34 cellular contexts compared by ENCODE assay signal in genomic region chr20:34883087-34883688, GRCh38. TPM values are rescaled to one million over a fixed set of nuclear protein-coding genes. Genes with fewer than 3 reads are reported as not detected.
DNase-seq lines count a peak whose midpoint lies in the region; ATAC-seq, FAIRE-seq and TF ChIP-seq lines count a peak whose summit lies in the region.
"Had no signal": no experiment of that assay in that cellular context is flagged by ENCODE, and none has a peak within 500 bp of the region (broad histone marks: within the 10 kb centered on the region; RNA-seq: fewer than 3 reads in every experiment).

No MANE protein-coding gene starts in this region.

- no peak overlapping the region for H3K27ac ChIP-seq in naive thymus-derived CD4-positive, alpha-beta T cell (ENCODE audit: low read depth, low read length)
- H3K27ac ChIP-seq: A549, epithelial cell of prostate, ovary, testis, uterus had no signal

- no peak overlapping the region for H3K4me3 Mint-ChIP-seq in activated CD4-positive, alpha-beta T cell treated with anti-CD3 and anti-CD28 coated beads, Interleukin-2, amount 10 ng/mL, durations not matched to agents 24 days and 14 days
- no peak overlapping the region for H3K4me3 Mint-ChIP-seq in activated T-helper 17 cell treated with anti-CD3 and anti-CD28 coated beads, Interleukin-2, amount 50 U/mL, for 72 hours
- H3K4me3 Mint-ChIP-seq in naive thymus-derived CD4-positive, alpha-beta T cell: no peak overlapping the region
- H3K4me3 Mint-ChIP-seq in CD14-positive monocyte: no peak overlapping the region
- H3K4me3 Mint-ChIP-seq: activated naive CD8-positive, alpha-beta T cell; CD4-positive, alpha-beta T cell; neural crest cell; T-helper 1 cell treated with Interleukin-12 subunit alpha and Interleukin-12 subunit beta and Interleukin-4 antibody, amounts not matched to agents 30 μg/mL and 1 μg/mL, for 36 hours had no signal

- H3K9me3 ChIP-seq in naive thymus-derived CD4-positive, alpha-beta T cell (ENCODE audit: control insufficient read depth in 2 of 3, low read length in 3 of 3): no peaks in the 10 kb centered on the region
- H3K9me3 ChIP-seq: A549, ovary, SK-N-SH, testis, uterus had no signal

- CTCF ChIA-PET in naive thymus-derived CD4-positive, alpha-beta T cell (lab: Charles Lee): interaction anchor here (1.0 kb wide), 1 partner anchor 9 kb away, joined by 3 read pairs; no protein-coding TSS in a partner anchor

- peak overlapping the region; percentile 74 for H3K27ac Mint-ChIP-seq in activated CD4-positive, alpha-beta T cell treated with anti-CD3 and anti-CD28 coated beads, Interleukin-2, amount 10 ng/mL, durations not matched to agents 24 days and 14 days
- H3K27ac Mint-ChIP-seq in activated T-helper 17 cell treated with anti-CD3 and anti-CD28 coated beads, Interleukin-2, amount 50 U/mL, for 72 hours: peak overlapping the region; percentile 7
- H3K27ac Mint-ChIP-seq in naive thymus-derived CD4-positive, alpha-beta T cell: peak overlapping the region in 5 of 9 donors; percentile 2 to 39 (median 20)
- peak overlapping the region in 1 of 7 donors; percentile 8 for H3K27ac Mint-ChIP-seq in CD14-positive monocyte
- H3K27ac Mint-ChIP-seq: activated naive CD8-positive, alpha-beta T cell; CD4-positive, alpha-beta T cell; T-helper 1 cell treated with Interleukin-12 subunit alpha and Interleukin-12 subunit beta and Interleukin-4 antibody, amounts not matched to agents 30 μg/mL and 1 μg/mL, for 36 hours had no signal

- no peaks in the 10 kb centered on the region for H3K9me3 Mint-ChIP-seq in activated CD4-positive, alpha-beta T cell treated with anti-CD3 and anti-CD28 coated beads, Interleukin-2, amount 10 ng/mL, durations not matched to agents 24 days and 14 days
- H3K9me3 Mint-ChIP-seq in activated T-helper 17 cell treated with anti-CD3 and anti-CD28 coated beads, Interleukin-2, amount 50 U/mL, for 72 hours: no peaks in the 10 kb centered on the region
- no peaks in the 10 kb centered on the region for H3K9me3 Mint-ChIP-seq in naive thymus-derived CD4-positive, alpha-beta T cell
- no peaks in the 10 kb centered on the region for H3K9me3 Mint-ChIP-seq in CD14-positive monocyte
- H3K9me3 Mint-ChIP-seq: CD4-positive, alpha-beta T cell; neural crest cell; T-helper 1 cell treated with Interleukin-12 subunit alpha and Interleukin-12 subunit beta and Interleukin-4 antibody, amounts not matched to agents 30 μg/mL and 1 μg/mL, for 36 hours had no signal

- peak; percentile 77 for ATAC-seq in activated T-helper 17 cell treated with anti-CD3 and anti-CD28 coated beads, Interleukin-2, amount 50 U/mL, for 72 hours (replicated peaks)
- ATAC-seq in naive thymus-derived CD4-positive, alpha-beta T cell: no peak
- no peak for ATAC-seq in HG02763 (IDR thresholded peaks at IDR 0.05; ENCODE audit: unreplicated experiment)
- ATAC-seq: A549, PC-3 had no signal

- peaks cover 0 to 27% (median 0%) of the 10 kb centered on the region in 3 experiments for H3K36me3 ChIP-seq in naive thymus-derived CD4-positive, alpha-beta T cell (ENCODE audit: control insufficient read depth in 2 of 3, insufficient read depth in 3 of 3, low read length in 3 of 3)
- H3K36me3 ChIP-seq: ovary, uterus had no signal

- no peak overlapping the region for H3K4me3 ChIP-seq in naive thymus-derived CD4-positive, alpha-beta T cell (ENCODE audit: low read length)
- H3K4me3 ChIP-seq: A549, ovary, testis, uterus had no signal

- TF ChIP-seq CTCF in GM10266 (IDR thresholded peaks at IDR 0.05; ENCODE audit: control insufficient read depth, insufficient read depth, low read depth, missing control alignments) (no peak), CD14-positive monocyte (IDR thresholded peaks at IDR 0.05) (no peak)

- no peaks in the 10 kb centered on the region for H3K27me3 ChIP-seq in naive thymus-derived CD4-positive, alpha-beta T cell (ENCODE audit: control insufficient read depth in 2 of 2, insufficient read depth in 2 of 2, low read length in 2 of 2)
- H3K27me3 ChIP-seq: ovary, testis, uterus had no signal

- peak; percentile 18 for FAIRE-seq in GM18507 (lab: Jason Lieb, UNC)
- FAIRE-seq: A549, H54, small intestine had no signal

- DNase-seq in activated CD4-positive, alpha-beta T cell treated with anti-CD3 and anti-CD28 coated beads, Interleukin-2, amount 10 ng/mL, durations not matched to agents 24 days and 14 days: no peak
- DNase-seq in activated CD4-positive, alpha-beta T cell treated with anti-CD3 and anti-CD28 coated beads, Interleukin-2, amount 50 U/mL, for 48 hours: no peak
- DNase-seq in GM18507 (ENCODE audit: extremely low spot score, insufficient read length, low read depth) (no peak), GM10266 (ENCODE audit: extremely low spot score) (no peak), CD14-positive monocyte (ENCODE audit: low spot score) (no peak)
- no peak for DNase-seq in naive thymus-derived CD4-positive, alpha-beta T cell
- DNase-seq: activated CD8-positive, alpha-beta memory T cell treated with anti-CD3 and anti-CD28 coated beads for 24 hours; AML-193; CD4-positive, alpha-beta T cell; central memory CD4-positive, alpha-beta T cell; cortex of kidney; effector memory CD4-positive, alpha-beta T cell; hypothalamus; Karpas-422; mesenchymal stem cell; NCI-H1930; NCI-H226; NCI-H526 treated with DMSO at 0.1 percent for 48 hours; NK-92 treated with Interleukin-12 subunit alpha and Interleukin-12 subunit beta, amount 100 ng/mL, for 24 hours; ovary; PC-3; SK-N-SH; small intestine; stimulated activated naive CD4-positive, alpha-beta T cell treated with Interleukin-2 at 50 U/mL for 16 hours; testis; uterus had no signal

- intact Hi-C loops in activated CD4-positive, alpha-beta T cell treated with anti-CD3 and anti-CD28 coated beads, Interleukin-2, amount 10 ng/mL, durations not matched to agents 24 days and 14 days (cut with micrococcal nuclease): no loop called here
- intact Hi-C loops in naive thymus-derived CD4-positive, alpha-beta T cell (cut with micrococcal nuclease): no loop called here
- intact Hi-C loops in CD14-positive monocyte (cut with micrococcal nuclease): no loop called here

- POLR2A ChIA-PET in naive thymus-derived CD4-positive, alpha-beta T cell (lab: Charles Lee): interaction anchor here (0.7 to 1.2 kb wide), 2 partner anchors 9 to 35 kb away, joined by 3 to 6 read pairs; no protein-coding TSS in a partner anchor

- peaks cover 44% of the 10 kb centered on the region for H3K36me3 Mint-ChIP-seq in activated CD4-positive, alpha-beta T cell treated with anti-CD3 and anti-CD28 coated beads, Interleukin-2, amount 10 ng/mL, durations not matched to agents 24 days and 14 days (ENCODE audit: low read depth)
- peaks cover 28% of the 10 kb centered on the region for H3K36me3 Mint-ChIP-seq in activated T-helper 17 cell treated with anti-CD3 and anti-CD28 coated beads, Interleukin-2, amount 50 U/mL, for 72 hours (ENCODE audit: low read depth)
- peaks cover 0 to 32% (median 21%) of the 10 kb centered on the region in 5 donors for H3K36me3 Mint-ChIP-seq in naive thymus-derived CD4-positive, alpha-beta T cell
- H3K36me3 Mint-ChIP-seq in CD14-positive monocyte: peaks cover 38 to 73% of the 10 kb centered on the region in 2 donors

- H3K4me1 Mint-ChIP-seq in activated CD4-positive, alpha-beta T cell treated with anti-CD3 and anti-CD28 coated beads, Interleukin-2, amount 10 ng/mL, durations not matched to agents 24 days and 14 days: peaks cover 23% of the 10 kb centered on the region
- peaks cover 12% of the 10 kb centered on the region for H3K4me1 Mint-ChIP-seq in activated T-helper 17 cell treated with anti-CD3 and anti-CD28 coated beads, Interleukin-2, amount 50 U/mL, for 72 hours
- H3K4me1 Mint-ChIP-seq in naive thymus-derived CD4-positive, alpha-beta T cell: peaks cover 4 to 38% (median 15%) of the 10 kb centered on the region in 7 donors
- peaks cover 12% of the 10 kb centered on the region for H3K4me1 Mint-ChIP-seq in CD14-positive monocyte

- H3K4me1 ChIP-seq in naive thymus-derived CD4-positive, alpha-beta T cell (ENCODE audit: control insufficient read depth in 2 of 2, insufficient read depth in 2 of 2, low read length in 2 of 2): no peaks in the 10 kb centered on the region
- H3K4me1 ChIP-seq: testis, uterus had no signal

- H3K27me3 Mint-ChIP-seq in activated CD4-positive, alpha-beta T cell treated with anti-CD3 and anti-CD28 coated beads, Interleukin-2, amount 10 ng/mL, durations not matched to agents 24 days and 14 days: no peaks in the 10 kb centered on the region
- H3K27me3 Mint-ChIP-seq in activated T-helper 17 cell treated with anti-CD3 and anti-CD28 coated beads, Interleukin-2, amount 50 U/mL, for 72 hours: no peaks in the 10 kb centered on the region
- no peaks in the 10 kb centered on the region for H3K27me3 Mint-ChIP-seq in naive thymus-derived CD4-positive, alpha-beta T cell
- peaks cover 0 to 2% (median 0%) of the 10 kb centered on the region in 3 donors for H3K27me3 Mint-ChIP-seq in CD14-positive monocyte (ENCODE audit: low read depth in 3 of 3)
- H3K27me3 Mint-ChIP-seq: activated naive CD8-positive, alpha-beta T cell; CD4-positive, alpha-beta T cell had no signal

RNA-seq across cellular contexts. Expression of gene ACSS2, which starts 6.8 kb away (rescaled TPM):
- 44.8 and 54.4 TPM in 2 replicates for total RNA-seq in activated CD4-positive, alpha-beta T cell treated with anti-CD3 and anti-CD28 coated beads, Interleukin-2, amount 10 ng/mL, durations not matched to agents 24 days and 14 days
- total RNA-seq in activated T-helper 17 cell treated with anti-CD3 and anti-CD28 coated beads, Interleukin-2, amount 50 U/mL, for 72 hours: 10 to 100 TPM; 31.7 to 42.0 TPM
- 10 to 100 TPM; 37.3 to 51.7 (median 43.3) TPM for total RNA-seq in naive thymus-derived CD4-positive, alpha-beta T cell
- 10 to 100 TPM; 14.6 to 17.5 TPM for polyA plus RNA-seq in naive thymus-derived CD4-positive, alpha-beta T cell
- polyA plus RNA-seq in CD14-positive monocyte: 10 to 100 TPM; 37.7 to 48.4 TPM

RNA-seq across cellular contexts. Expression of gene GGT7, which starts 10.5 kb away (rescaled TPM):
- total RNA-seq in activated CD4-positive, alpha-beta T cell treated with anti-CD3 and anti-CD28 coated beads, Interleukin-2, amount 10 ng/mL, durations not matched to agents 24 days and 14 days: 12.8 and 14.8 TPM in 2 replicates
- total RNA-seq in activated T-helper 17 cell treated with anti-CD3 and anti-CD28 coated beads, Interleukin-2, amount 50 U/mL, for 72 hours: 10 to 100 TPM in 1 of 2 donors, 1 to 10 TPM in 1; 7.3 to 21.1 TPM
- 10 to 100 TPM; 13.9 to 50.6 (median 46.1) TPM for total RNA-seq in naive thymus-derived CD4-positive, alpha-beta T cell
- 10 to 100 TPM in 1 of 2 donors, 1 to 10 TPM in 1; 6.2 to 10.6 TPM for polyA plus RNA-seq in naive thymus-derived CD4-positive, alpha-beta T cell
- polyA plus RNA-seq in CD14-positive monocyte: 1 to 10 TPM; 2.1 to 2.4 TPM

RNA-seq across cellular contexts. Expression of gene NCOA6, which starts 57.7 kb away (rescaled TPM):
- total RNA-seq in activated CD4-positive, alpha-beta T cell treated with anti-CD3 and anti-CD28 coated beads, Interleukin-2, amount 10 ng/mL, durations not matched to agents 24 days and 14 days: 25.1 and 26.8 TPM in 2 replicates
- total RNA-seq in activated T-helper 17 cell treated with anti-CD3 and anti-CD28 coated beads, Interleukin-2, amount 50 U/mL, for 72 hours: 10 to 100 TPM; 20.8 to 25.3 TPM
- total RNA-seq in naive thymus-derived CD4-positive, alpha-beta T cell: 10 to 100 TPM; 23.6 to 31.9 (median 29.3) TPM
- 10 to 100 TPM in 1 of 2 donors, 1 to 10 TPM in 1; 4.6 to 12.7 TPM for polyA plus RNA-seq in naive thymus-derived CD4-positive, alpha-beta T cell
- polyA plus RNA-seq in CD14-positive monocyte: 1 to 10 TPM; 2.8 to 3.9 TPM
